ENCODE assay signal across 1 cellular context in the genomic region with DNA sequence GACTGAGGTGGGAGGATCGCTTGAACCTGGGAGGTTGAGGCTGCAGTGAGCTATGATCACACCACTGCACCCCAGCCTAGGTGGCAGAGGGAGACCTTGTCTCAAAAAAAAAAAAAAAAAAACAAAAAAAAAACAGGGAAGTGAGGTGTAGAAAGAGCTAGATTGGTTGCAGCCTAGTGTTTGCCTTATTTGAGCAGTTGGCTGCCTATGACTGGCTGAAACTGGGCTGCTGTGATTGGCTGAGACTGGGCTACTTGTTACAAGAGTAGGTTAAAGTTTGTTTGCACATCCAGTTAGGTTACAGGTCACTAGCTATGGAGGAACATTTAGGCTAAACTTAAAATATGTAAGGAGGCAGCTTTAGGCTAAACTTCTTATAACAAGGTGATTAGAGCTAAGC.
TF ChIP-seq lines count a peak whose summit lies in the region.

No MANE protein-coding gene starts in this region.

TF ChIP-seq in SK-N-SH, 30 proteins besides CTCF, POLR2A, EP300 and RAD21:
- TF ChIP-seq JUND (IDR thresholded peaks at IDR 0.05) (no peak), MXI1 (IDR thresholded peaks at IDR 0.05; ENCODE audit: low read depth, low read length) (no peak), CHD2 (IDR thresholded peaks at IDR 0.05; ENCODE audit: low read length, partially characterized antibody) (no peak), FOXJ3 (CRISPR knock-in tag; IDR thresholded peaks at IDR 0.05) (no peak), RFX5 (IDR thresholded peaks at IDR 0.05; ENCODE audit: low read length) (no peak), SIN3A (IDR thresholded peaks at IDR 0.05; ENCODE audit: borderline replicate concordance, low read depth, low read length) (no peak), FOSL2 (IDR thresholded peaks at IDR 0.05; ENCODE audit: borderline replicate concordance, low read depth) (no peak), NRF1 (IDR thresholded peaks at IDR 0.05; ENCODE audit: low read depth, low read length) (no peak), POLR2AphosphoS5 (IDR thresholded peaks at IDR 0.05; ENCODE audit: low read depth, low read length) (no peak), GABPA (IDR thresholded peaks at IDR 0.05; ENCODE audit: low read depth) (no peak)
- TF ChIP-seq, protein P1, sequence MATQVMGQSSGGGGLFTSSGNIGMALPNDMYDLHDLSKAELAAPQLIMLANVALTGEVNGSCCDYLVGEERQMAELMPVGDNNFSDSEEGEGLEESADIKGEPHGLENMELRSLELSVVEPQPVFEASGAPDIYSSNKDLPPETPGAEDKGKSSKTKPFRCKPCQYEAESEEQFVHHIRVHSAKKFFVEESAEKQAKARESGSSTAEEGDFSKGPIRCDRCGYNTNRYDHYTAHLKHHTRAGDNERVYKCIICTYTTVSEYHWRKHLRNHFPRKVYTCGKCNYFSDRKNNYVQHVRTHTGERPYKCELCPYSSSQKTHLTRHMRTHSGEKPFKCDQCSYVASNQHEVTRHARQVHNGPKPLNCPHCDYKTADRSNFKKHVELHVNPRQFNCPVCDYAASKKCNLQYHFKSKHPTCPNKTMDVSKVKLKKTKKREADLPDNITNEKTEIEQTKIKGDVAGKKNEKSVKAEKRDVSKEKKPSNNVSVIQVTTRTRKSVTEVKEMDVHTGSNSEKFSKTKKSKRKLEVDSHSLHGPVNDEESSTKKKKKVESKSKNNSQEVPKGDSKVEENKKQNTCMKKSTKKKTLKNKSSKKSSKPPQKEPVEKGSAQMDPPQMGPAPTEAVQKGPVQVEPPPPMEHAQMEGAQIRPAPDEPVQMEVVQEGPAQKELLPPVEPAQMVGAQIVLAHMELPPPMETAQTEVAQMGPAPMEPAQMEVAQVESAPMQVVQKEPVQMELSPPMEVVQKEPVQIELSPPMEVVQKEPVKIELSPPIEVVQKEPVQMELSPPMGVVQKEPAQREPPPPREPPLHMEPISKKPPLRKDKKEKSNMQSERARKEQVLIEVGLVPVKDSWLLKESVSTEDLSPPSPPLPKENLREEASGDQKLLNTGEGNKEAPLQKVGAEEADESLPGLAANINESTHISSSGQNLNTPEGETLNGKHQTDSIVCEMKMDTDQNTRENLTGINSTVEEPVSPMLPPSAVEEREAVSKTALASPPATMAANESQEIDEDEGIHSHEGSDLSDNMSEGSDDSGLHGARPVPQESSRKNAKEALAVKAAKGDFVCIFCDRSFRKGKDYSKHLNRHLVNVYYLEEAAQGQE (IDR thresholded peaks at IDR 0.05; ENCODE audit: low read depth, low read length): no peak
- TF ChIP-seq, protein P2, sequence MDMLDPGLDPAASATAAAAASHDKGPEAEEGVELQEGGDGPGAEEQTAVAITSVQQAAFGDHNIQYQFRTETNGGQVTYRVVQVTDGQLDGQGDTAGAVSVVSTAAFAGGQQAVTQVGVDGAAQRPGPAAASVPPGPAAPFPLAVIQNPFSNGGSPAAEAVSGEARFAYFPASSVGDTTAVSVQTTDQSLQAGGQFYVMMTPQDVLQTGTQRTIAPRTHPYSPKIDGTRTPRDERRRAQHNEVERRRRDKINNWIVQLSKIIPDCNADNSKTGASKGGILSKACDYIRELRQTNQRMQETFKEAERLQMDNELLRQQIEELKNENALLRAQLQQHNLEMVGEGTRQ (IDR thresholded peaks at IDR 0.05; ENCODE audit: borderline replicate concordance, low read depth, low read length): no peak
- TF ChIP-seq, protein P3, sequence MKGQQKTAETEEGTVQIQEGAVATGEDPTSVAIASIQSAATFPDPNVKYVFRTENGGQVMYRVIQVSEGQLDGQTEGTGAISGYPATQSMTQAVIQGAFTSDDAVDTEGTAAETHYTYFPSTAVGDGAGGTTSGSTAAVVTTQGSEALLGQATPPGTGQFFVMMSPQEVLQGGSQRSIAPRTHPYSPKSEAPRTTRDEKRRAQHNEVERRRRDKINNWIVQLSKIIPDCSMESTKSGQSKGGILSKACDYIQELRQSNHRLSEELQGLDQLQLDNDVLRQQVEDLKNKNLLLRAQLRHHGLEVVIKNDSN (IDR thresholded peaks at IDR 0.05; ENCODE audit: borderline replicate concordance, low read depth): no peak
- TF ChIP-seq, protein P4, sequence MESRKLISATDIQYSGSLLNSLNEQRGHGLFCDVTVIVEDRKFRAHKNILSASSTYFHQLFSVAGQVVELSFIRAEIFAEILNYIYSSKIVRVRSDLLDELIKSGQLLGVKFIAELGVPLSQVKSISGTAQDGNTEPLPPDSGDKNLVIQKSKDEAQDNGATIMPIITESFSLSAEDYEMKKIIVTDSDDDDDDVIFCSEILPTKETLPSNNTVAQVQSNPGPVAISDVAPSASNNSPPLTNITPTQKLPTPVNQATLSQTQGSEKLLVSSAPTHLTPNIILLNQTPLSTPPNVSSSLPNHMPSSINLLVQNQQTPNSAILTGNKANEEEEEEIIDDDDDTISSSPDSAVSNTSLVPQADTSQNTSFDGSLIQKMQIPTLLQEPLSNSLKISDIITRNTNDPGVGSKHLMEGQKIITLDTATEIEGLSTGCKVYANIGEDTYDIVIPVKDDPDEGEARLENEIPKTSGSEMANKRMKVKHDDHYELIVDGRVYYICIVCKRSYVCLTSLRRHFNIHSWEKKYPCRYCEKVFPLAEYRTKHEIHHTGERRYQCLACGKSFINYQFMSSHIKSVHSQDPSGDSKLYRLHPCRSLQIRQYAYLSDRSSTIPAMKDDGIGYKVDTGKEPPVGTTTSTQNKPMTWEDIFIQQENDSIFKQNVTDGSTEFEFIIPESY (IDR thresholded peaks at IDR 0.05; ENCODE audit: borderline replicate concordance, low read depth): no peak
TF ChIP-seq in SK-N-SH: peak in this region for 0.
